ENCODE assay signal across 18 cellular contexts in the genomic region with DNA sequence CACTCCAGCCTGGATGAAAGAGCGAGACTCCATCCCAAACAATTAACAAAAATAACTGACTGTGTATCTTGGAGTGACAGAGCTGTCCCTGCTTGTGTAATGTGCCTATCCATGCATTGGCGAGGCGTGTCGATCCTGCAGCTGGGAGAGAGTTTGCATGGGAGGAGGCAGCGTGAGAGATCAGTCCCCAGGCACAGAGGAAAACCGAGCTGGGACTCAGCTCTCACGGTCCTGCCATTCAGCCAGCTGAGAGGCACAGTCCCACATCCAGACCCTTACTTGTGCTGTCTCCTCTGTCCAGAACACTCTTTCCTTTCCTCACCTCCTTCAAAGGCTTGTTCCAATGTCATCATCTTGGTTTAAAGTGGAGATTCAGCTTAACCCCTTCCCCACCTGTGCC. TPM values are rescaled to one million over a fixed set of nuclear protein-coding genes. Genes with fewer than 3 reads are reported as not detected.
DNase-seq lines count a peak whose midpoint lies in the region; ATAC-seq and TF ChIP-seq lines count a peak whose summit lies in the region.
"Had no signal": no experiment of that assay in that cellular context is flagged by ENCODE, and none has a peak within 500 bp of the region (broad histone marks: within the 10 kb centered on the region; RNA-seq: fewer than 3 reads in every experiment).

No MANE protein-coding gene starts in this region.

- H3K27ac ChIP-seq in Panc1 (ENCODE audit: low read length) (no peak overlapping the region), neuronal stem cell (replicated peaks; ENCODE audit: low read length) (no peak overlapping the region)
- H3K27ac ChIP-seq: Peyer's patch, WERI-Rb-1 had no signal

- H3K4me1 ChIP-seq in Panc1 (ENCODE audit: control insufficient read depth, insufficient read depth, low read length) (peaks cover 3% of the 10 kb centered on the region), neuronal stem cell (ENCODE audit: control insufficient read depth in 2 of 2, insufficient read depth in 1 of 2, low read depth in 1 of 2, low read length in 2 of 2) (peaks cover under 1 to 5% of the 10 kb centered on the region in 2 donors)
- H3K4me1 ChIP-seq: HAP-1 had no signal

- H3K9me3 ChIP-seq in Panc1 (ENCODE audit: control insufficient read depth, insufficient read depth, low read depth, low read length) (no peaks in the 10 kb centered on the region), neuronal stem cell (replicated peaks in 1 of 2; ENCODE audit: control insufficient read depth in 2 of 2, insufficient read depth in 1 of 2, low read depth in 1 of 2, low read length in 2 of 2) (no peaks in the 10 kb centered on the region)
- H3K9me3 ChIP-seq: HAP-1, Peyer's patch had no signal

- peak; percentile 65 for ATAC-seq in Panc1
- ATAC-seq in HG03108 (IDR thresholded peaks at IDR 0.05; ENCODE audit: unreplicated experiment): no peak
- no peak for ATAC-seq in activated CD4-positive, alpha-beta T cell treated with anti-CD3 and anti-CD28 coated beads for 36 hours

- H3K14ac ChIP-seq in neuronal stem cell (ENCODE audit: low read length): no peak overlapping the region

- peak overlapping the region; percentile 43 for H4K8ac ChIP-seq in neuronal stem cell (ENCODE audit: low read depth, low read length)

- H3K36me3 ChIP-seq in Panc1 (ENCODE audit: control insufficient read depth, insufficient read depth, low read length) (no peaks in the 10 kb centered on the region), neuronal stem cell (replicated peaks in 1 of 2; ENCODE audit: control insufficient read depth in 2 of 2, insufficient read depth in 2 of 2, low read length in 2 of 2) (no peaks in the 10 kb centered on the region)
- H3K36me3 ChIP-seq: HAP-1, Peyer's patch, WERI-Rb-1 had no signal

- no peak overlapping the region for H2BK120ac ChIP-seq in neuronal stem cell (ENCODE audit: low read depth, low read length)

- no peaks in the 10 kb centered on the region for H3K27me3 Mint-ChIP-seq in activated CD4-positive, alpha-beta T cell treated with anti-CD3 and anti-CD28 coated beads for 36 hours

- H3K79me1 ChIP-seq in neuronal stem cell (ENCODE audit: low read depth, low read length): peaks cover 2% of the 10 kb centered on the region

- H2AFZ ChIP-seq in neuronal stem cell (ENCODE audit: low read length): no peak overlapping the region

- H2BK5ac ChIP-seq in neuronal stem cell (ENCODE audit: low read length): no peak overlapping the region

- H3K23ac ChIP-seq in neuronal stem cell (ENCODE audit: low read depth, low read length, poor library complexity): no peak overlapping the region

- H3K4me2 ChIP-seq in neuronal stem cell (ENCODE audit: insufficient read depth, low read length, poor library complexity, severe bottlenecking): no peak overlapping the region

- no peak overlapping the region for H3K27ac Mint-ChIP-seq in activated CD4-positive, alpha-beta T cell treated with anti-CD3 and anti-CD28 coated beads for 36 hours
- H3K27ac Mint-ChIP-seq: CD4-positive, alpha-beta T cell had no signal

- H3K9ac ChIP-seq in neuronal stem cell (ENCODE audit: low read depth, low read length, poor library complexity): no peak overlapping the region

- no peaks in the 10 kb centered on the region for H3K4me1 Mint-ChIP-seq in activated CD4-positive, alpha-beta T cell treated with anti-CD3 and anti-CD28 coated beads for 36 hours

- H4K91ac ChIP-seq in neuronal stem cell (ENCODE audit: low read depth, low read length, poor library complexity): no peak overlapping the region

- no peak overlapping the region for H3K4ac ChIP-seq in neuronal stem cell (ENCODE audit: low read length)

- intact Hi-C loops in Panc1 (cut with micrococcal nuclease; ENCODE audit: unreplicated experiment): no loop called here
- intact Hi-C loops in activated CD4-positive, alpha-beta T cell treated with anti-CD3 and anti-CD28 coated beads for 36 hours (cut with DNase I, micrococcal nuclease): no loop called here

- POLR2A ChIA-PET in Panc1 (lab: Charles Lee): no interaction called here
- POLR2A ChIA-PET in activated CD4-positive, alpha-beta T cell treated with anti-CD3 and anti-CD28 coated beads for 36 hours (lab: Charles Lee): no interaction called here

- no TSS peak for BruUV-seq in Panc1 (replicated peaks; lab: Mats Ljungman, UMichigan)

- CTCF ChIA-PET in Panc1 (lab: Charles Lee): interaction anchor here (0.5 kb wide), 1 partner anchor 17 kb away, joined by 4 read pairs; no protein-coding TSS in a partner anchor
- CTCF ChIA-PET in activated CD4-positive, alpha-beta T cell treated with anti-CD3 and anti-CD28 coated beads for 36 hours (lab: Charles Lee): interaction anchor here (0.6 kb wide), 1 partner anchor 483 kb away, joined by 3 read pairs; no protein-coding TSS in a partner anchor

- peak overlapping the region; percentile 2 for H3K18ac ChIP-seq in neuronal stem cell (ENCODE audit: low read length)

- no peak overlapping the region for H2BK12ac ChIP-seq in neuronal stem cell (ENCODE audit: low read length)

- no peaks in the 10 kb centered on the region for H3K36me3 Mint-ChIP-seq in activated CD4-positive, alpha-beta T cell treated with anti-CD3 and anti-CD28 coated beads for 36 hours (ENCODE audit: low read depth)

- no peak for TF ChIP-seq CTCF in Panc1 (IDR thresholded peaks at IDR 0.05)

- in situ Hi-C loops in Panc1 (cut with HindIII; ENCODE audit: low pct_unique_long_range_greater_than_20kb, low sequenced_read_pairs): no loop called here

- H3K4me3 ChIP-seq in Panc1 (ENCODE audit: low read depth in 2 of 2, low read length in 2 of 2) (no peak overlapping the region), neuronal stem cell (ENCODE audit: low read length in 2 of 2) (no peak overlapping the region)
- H3K4me3 ChIP-seq: HAP-1, Peyer's patch had no signal

- H3K9me3 Mint-ChIP-seq in activated CD4-positive, alpha-beta T cell treated with anti-CD3 and anti-CD28 coated beads for 36 hours (ENCODE audit: low read depth): no peaks in the 10 kb centered on the region
- H3K9me3 Mint-ChIP-seq: CD4-positive, alpha-beta T cell had no signal

- DNase-seq in NCI-H146 (lab: John Stamatoyannopoulos, UW) (peak; percentile 42), NCI-H146 treated with DMSO at 0.1 percent for 48 hours (lab: John Stamatoyannopoulos, UW; ENCODE audit: unreplicated experiment) (no peak), NCI-H1092 treated with DMSO at 0.1 percent for 48 hours (lab: John Stamatoyannopoulos, UW) (peak; percentile 60), Panc1 (ENCODE audit: low read depth, low spot score) (no peak), neuronal stem cell (ENCODE audit: low spot score) (no peak), HuH-7 (ENCODE audit: low spot score) (no peak)
- no peak for DNase-seq in activated CD4-positive, alpha-beta T cell treated with anti-CD3 and anti-CD28 coated beads for 36 hours
- DNase-seq: activated CD8-positive, alpha-beta memory T cell treated with anti-CD3 and anti-CD28 coated beads for 24 hours; CD4-positive, alpha-beta T cell; effector memory CD4-positive, alpha-beta T cell; hippocampal formation; kidney; SW 1271; WERI-Rb-1 had no signal

- no peak overlapping the region for H2AK5ac ChIP-seq in neuronal stem cell (ENCODE audit: low read depth, low read length)

- no CpG with 5 or more reads among the region's 7 CpGs for WGBS in neuronal stem cell (ENCODE audit: extremely low coverage in 2 of 2, insufficient read length in 2 of 2, insufficient replicate concordance in 1 of 2), 2 donors

- no peak overlapping the region for H2BK15ac ChIP-seq in neuronal stem cell (ENCODE audit: low read length)

- no peak overlapping the region for H3K4me3 Mint-ChIP-seq in activated CD4-positive, alpha-beta T cell treated with anti-CD3 and anti-CD28 coated beads for 36 hours
- H3K4me3 Mint-ChIP-seq: CD4-positive, alpha-beta T cell had no signal

- H3K27me3 ChIP-seq in Panc1 (ENCODE audit: control insufficient read depth, insufficient read depth, low read length) (no peaks in the 10 kb centered on the region), neuronal stem cell (ENCODE audit: control insufficient read depth in 3 of 3, insufficient read depth in 3 of 3, low read depth in 1 of 3, low read length in 3 of 3) (no peaks in the 10 kb centered on the region)
- H3K27me3 ChIP-seq: Peyer's patch had no signal

RNA-seq across cellular contexts. Expression of gene SULT2B1, which starts 11.9 kb away (rescaled TPM):
- 3.6 TPM for total RNA-seq in Panc1 (2021; ENCODE audit: unreplicated experiment)
- 7.1 TPM for polyA plus RNA-seq in Panc1 (2012; ENCODE audit: insufficient read length)
- 0.13 TPM for polyA plus RNA-seq in neuronal stem cell (2013, experiment 1 of 2)
- polyA plus RNA-seq in neuronal stem cell (2013, experiment 2 of 2): 0.18 TPM
- not detected for total RNA-seq in activated CD4-positive, alpha-beta T cell treated with anti-CD3 and anti-CD28 coated beads for 36 hours
- total RNA-seq: CD4-positive, alpha-beta T cell; MCF 10A had no signal

RNA-seq across cellular contexts. Expression of gene LMTK3, which starts 28.5 kb away (rescaled TPM):
- total RNA-seq in Panc1 (2021; ENCODE audit: unreplicated experiment): 10.6 TPM
- 16.9 TPM for polyA plus RNA-seq in Panc1 (2012; ENCODE audit: insufficient read length)
- polyA plus RNA-seq in neuronal stem cell (2013, experiment 1 of 2): 7.9 TPM
- 7.5 TPM for polyA plus RNA-seq in neuronal stem cell (2013, experiment 2 of 2)
- total RNA-seq in activated CD4-positive, alpha-beta T cell treated with anti-CD3 and anti-CD28 coated beads for 36 hours: 1 to 10 TPM; 3.9 to 4.5 TPM

Comparison
In these comparisons a context has a peak if more than half of its experiments do, and no peak if none do; other contexts are left out.
1. DNase-seq: peak in NCI-H146 (single experiment) and NCI-H1092 treated with DMSO at 0.1 percent for 48 hours (single experiment); none in NCI-H146 treated with DMSO at 0.1 percent for 48 hours (single experiment), Panc1 (single experiment), neuronal stem cell (single experiment), HuH-7 (single experiment) and activated CD4-positive, alpha-beta T cell treated with anti-CD3 and anti-CD28 coated beads for 36 hours (single experiment).